ENCODE assay signal across 17 cellular contexts in the genomic region with DNA sequence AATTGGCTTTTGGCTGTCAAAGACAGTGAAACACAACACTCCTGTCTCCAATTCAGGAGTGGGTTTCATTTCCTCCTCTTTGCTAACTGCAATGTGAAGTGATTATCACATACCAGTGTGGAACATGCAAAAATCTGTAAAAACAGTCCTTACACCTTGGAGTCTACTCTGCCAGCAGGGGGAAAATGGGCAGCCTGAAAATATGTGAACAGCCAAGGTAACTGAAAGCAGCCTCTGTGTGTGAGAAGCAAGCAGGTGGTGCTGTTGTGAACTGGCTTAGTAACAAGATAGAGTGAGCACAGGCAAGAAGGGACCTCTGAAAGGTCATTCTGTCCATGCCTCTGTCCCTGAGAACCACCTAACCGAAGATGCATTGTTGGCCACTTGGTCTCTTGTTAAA. TPM values are rescaled to one million over a fixed set of nuclear protein-coding genes. Genes with fewer than 3 reads are reported as not detected.
DNase-seq lines count a peak whose midpoint lies in the region; ATAC-seq and TF ChIP-seq lines count a peak whose summit lies in the region.
"Had no signal": no experiment of that assay in that cellular context is flagged by ENCODE, and none has a peak within 500 bp of the region (broad histone marks: within the 10 kb centered on the region; RNA-seq: fewer than 3 reads in every experiment).

No MANE protein-coding gene starts in this region.

- H3K27me3 ChIP-seq in kidney epithelial cell (ENCODE audit: control insufficient read depth, insufficient read depth, low read length): peaks cover 33% of the 10 kb centered on the region

- no peak for ATAC-seq in HG02981 (IDR thresholded peaks at IDR 0.05; ENCODE audit: unreplicated experiment)
- ATAC-seq in activated CD4-positive, CD25-positive, alpha-beta regulatory T cell treated with anti-CD3 and anti-CD28 coated beads, Interleukin-2, amount 50 U/mL, for 24 hours: no peak

- H3K36me3 ChIP-seq in kidney epithelial cell (ENCODE audit: control insufficient read depth, insufficient read depth, low read length): no peaks in the 10 kb centered on the region

- CTCF ChIA-PET in RWPE1 (lab: Yijun Ruan, JAX): interaction anchor here (0.6 to 0.9 kb wide), 5 partner anchors 11 to 277 kb away, joined by 3 to 4 read pairs (median 4); no protein-coding TSS in a partner anchor

- H3K4me3 ChIP-seq in Jurkat, Clone E6-1 (ENCODE audit: low read length): no peak overlapping the region
- H3K4me3 ChIP-seq in kidney epithelial cell (ENCODE audit: low read depth, low read length): no peak overlapping the region

- POLR2A ChIA-PET in RWPE1 (lab: Yijun Ruan, JAX; ENCODE audit: low non-redundant PET): no interaction called here

- no peak for TF ChIP-seq CTCF in RWPE1 (conservative IDR thresholded peaks at IDR 0.05; ENCODE audit: low read depth)
- peak; percentile 6 for TF ChIP-seq CTCF in kidney epithelial cell (IDR thresholded peaks at IDR 0.05; ENCODE audit: insufficient read depth, low read length, poor library complexity, severe bottlenecking)

- intact Hi-C loops in posterior cingulate gyrus (cut with DNase I): no loop called here

- H3K27ac ChIP-seq in RWPE1: no peak overlapping the region
- H3K27ac ChIP-seq: epithelial cell of prostate had no signal

- DNase-seq in DMS79 treated with DMSO at 0.1 percent for 48 hours (lab: John Stamatoyannopoulos, UW) (peak; percentile 73), DMS79 (lab: John Stamatoyannopoulos, UW) (no peak), RWPE1 (ENCODE audit: low spot score) (peak; percentile 23), kidney epithelial cell (ENCODE audit: low read depth) (no peak), posterior cingulate gyrus (no peak)
- peak; percentile 21 for DNase-seq in Jurkat, Clone E6-1 (ENCODE audit: low read depth, low spot score)
- DNase-seq: activated T-cell treated with anti-CD3 and anti-CD28 coated beads for 4 hours; aorta; GDM1; NCI-H446; stimulated activated CD4-positive, alpha-beta T cell treated with anti-CD3 and anti-CD28 coated beads, Interleukin-4, amount 100 ng/mL, for 24 hours had no signal

RNA-seq across cellular contexts. Expression of gene PRMT8, which starts 6.0 kb away (rescaled TPM):
- polyA plus RNA-seq in Jurkat, Clone E6-1 (2012; ENCODE audit: insufficient read depth, insufficient read length): not detected
- not detected in 2 replicates for total RNA-seq in kidney epithelial cell
- total RNA-seq: A172; aorta; subcutaneous adipose tissue; T-helper 2 cell treated with Interferon-gamma antibody and Interleukin-4, amounts not matched to agents 100 ng/mL and 5 ng/mL, for 36 hours had no signal
- polyA plus RNA-seq: aorta had no signal

Comparison
In these comparisons a context has a peak if more than half of its experiments do, and no peak if none do; other contexts are left out.
1. DNase-seq: peak in DMS79 treated with DMSO at 0.1 percent for 48 hours (single experiment), Jurkat, Clone E6-1 (single experiment) and RWPE1 (single experiment); none in DMS79 (single experiment), kidney epithelial cell (single experiment) and posterior cingulate gyrus (0 of 10).